9 cellular contexts compared by ENCODE assay signal in genomic region chr17:56449176-56449575, GRCh38.
"Had no signal": no experiment of that assay in that cellular context is flagged by ENCODE, and none has a peak within 500 bp of the region (broad histone marks: within the 10 kb centered on the region; RNA-seq: fewer than 3 reads in every experiment).

No MANE protein-coding gene starts in this region.

- H2AFZ ChIP-seq: GM23248 had no signal

- H3K9me3 Mint-ChIP-seq: HFFc6 had no signal

- H3K4me1 ChIP-seq: HAP-1 had no signal

- H3K36me3 ChIP-seq: HAP-1 had no signal

- H3K27me3 Mint-ChIP-seq: IgD-negative memory B cell had no signal

- H3K4me3 Mint-ChIP-seq: HFFc6, IgD-negative memory B cell had no signal

- H3K36me3 Mint-ChIP-seq: IgD-negative memory B cell had no signal

- H3K27ac ChIP-seq: GM23248, HL-60 had no signal

- H3K9ac ChIP-seq: GM23248 had no signal

- H3K4me1 Mint-ChIP-seq: IgD-negative memory B cell had no signal

- DNase-seq: GM23248, H7, HFFc6, KBM-7 had no signal

- H3K27ac Mint-ChIP-seq: HFFc6 had no signal

- FAIRE-seq: HepG2 had no signal

- H3K4me3 ChIP-seq: GM23248, HAP-1 had no signal

- H3K9me3 ChIP-seq: HAP-1 had no signal

- ATAC-seq: HCT116, HepG2 had no signal
